In the genomic region with DNA sequence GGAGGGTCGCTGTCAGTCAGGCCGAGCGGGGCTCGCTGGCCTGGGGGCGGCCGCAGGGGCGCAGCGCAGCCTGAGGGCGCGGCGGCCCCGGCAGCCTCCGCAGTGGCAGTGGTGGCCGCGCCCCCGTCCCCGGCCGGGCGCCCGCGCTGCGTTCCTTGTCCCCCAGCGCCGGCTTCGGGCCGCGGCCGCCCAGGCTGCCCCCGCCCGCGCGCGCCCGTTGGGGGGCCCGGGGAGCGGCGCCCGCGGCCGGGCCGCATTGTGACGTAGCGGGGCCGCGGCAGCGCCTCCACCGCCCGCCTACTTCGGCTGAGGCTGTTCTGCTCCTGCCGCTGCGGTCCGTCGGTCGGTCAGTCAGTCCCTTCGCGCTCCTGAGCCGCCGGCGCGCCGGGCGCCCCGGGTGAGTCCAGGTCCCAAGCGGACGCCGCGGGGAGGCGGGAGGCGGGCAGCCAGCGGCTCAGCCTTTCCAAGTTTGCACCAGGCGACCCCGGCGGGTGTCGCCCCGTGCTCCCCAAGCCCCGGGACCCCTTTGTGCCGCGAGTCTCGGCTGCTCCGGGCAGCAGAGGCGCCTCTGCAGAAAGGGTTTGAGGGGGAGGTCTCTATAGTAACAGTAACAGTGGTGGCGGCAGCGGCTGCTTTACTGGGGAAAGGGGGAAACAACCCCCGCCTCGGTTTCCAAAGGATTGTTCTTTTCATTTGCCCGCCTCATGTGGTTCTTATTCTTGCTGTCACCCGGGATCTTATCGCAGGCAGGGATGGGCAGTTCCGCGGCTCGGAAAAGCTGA, we compare ENCODE assay signal across 8 cellular contexts. TPM values are rescaled to one million over a fixed set of nuclear protein-coding genes. Genes with fewer than 3 reads are reported as not detected.
DNase-seq lines count a peak whose midpoint lies in the region; ATAC-seq and TF ChIP-seq lines count a peak whose summit lies in the region.

A gene (plus strand): TSS at position 350 of the 782 bp plus-strand sequence. CDS start 78,898 bp downstream, outside the sequence.

- H3K9me3 Mint-ChIP-seq in naive thymus-derived CD4-positive, alpha-beta T cell, result peaks cover 0 to 14% (median 5%) of the 10 kb centered on the region in 11 donors

- no peaks in the 10 kb centered on the region for H3K4me1 ChIP-seq in naive thymus-derived CD4-positive, alpha-beta T cell (ENCODE audit: control insufficient read depth in 2 of 2, insufficient read depth in 2 of 2, low read length in 2 of 2)

- DNase-seq in NCI-H1436 (lab: John Stamatoyannopoulos, UW) (peak; percentile 28), NCI-H1436 treated with DMSO at 0.1 percent for 48 hours (lab: John Stamatoyannopoulos, UW) (no peak), T-helper 17 cell (no peak), fibroblast of pulmonary artery (ENCODE audit: low read depth) (peak; percentile 36)
- no peak for DNase-seq in naive thymus-derived CD4-positive, alpha-beta T cell

- H3K4me3 Mint-ChIP-seq in T-helper 17 cell, result peak within 1 kb of the TSS; percentile 19
- H3K4me3 Mint-ChIP-seq in naive thymus-derived CD4-positive, alpha-beta T cell, result peak within 1 kb of the TSS in 9 of 10 donors; percentile 14 to 69 (median 52)

- intact Hi-C loops in naive thymus-derived CD4-positive, alpha-beta T cell (cut with micrococcal nuclease), result no loop called here

- POLR2A ChIA-PET in naive thymus-derived CD4-positive, alpha-beta T cell (lab: Charles Lee), result no interaction called here

- H3K27ac Mint-ChIP-seq in T-helper 17 cell, result no peak within 1 kb of the TSS
- peak within 1 kb of the TSS in 1 of 9 donors; percentile 32 for H3K27ac Mint-ChIP-seq in naive thymus-derived CD4-positive, alpha-beta T cell

- ATAC-seq in HG02798 (IDR thresholded peaks at IDR 0.05; ENCODE audit: poor library complexity, unreplicated experiment) (peak; percentile 62), T-helper 17 cell (no peak), GM18867 (IDR thresholded peaks at IDR 0.05; ENCODE audit: unreplicated experiment) (no peak), GM18873 (IDR thresholded peaks at IDR 0.05; ENCODE audit: low FRiP score, unreplicated experiment) (no peak)
- ATAC-seq in naive thymus-derived CD4-positive, alpha-beta T cell, result peak; percentile 40

- H3K36me3 Mint-ChIP-seq in T-helper 17 cell (ENCODE audit: low read depth), result peaks cover 2% of the 10 kb centered on the region
- peaks cover 0 to 2% (median 0%) of the 10 kb centered on the region in 5 donors for H3K36me3 Mint-ChIP-seq in naive thymus-derived CD4-positive, alpha-beta T cell

- no peak within 1 kb of the TSS for H3K27ac ChIP-seq in naive thymus-derived CD4-positive, alpha-beta T cell (ENCODE audit: low read depth, low read length)

- peaks cover 0 to 13% of the 10 kb centered on the region in 2 donors for H3K27me3 ChIP-seq in naive thymus-derived CD4-positive, alpha-beta T cell (ENCODE audit: control insufficient read depth in 2 of 2, insufficient read depth in 2 of 2, low read length in 2 of 2)

- TF ChIP-seq CTCF in fibroblast of pulmonary artery (IDR thresholded peaks at IDR 0.05; ENCODE audit: low read length, missing control alignments), result no peak

- peak within 1 kb of the TSS; percentile 62 for H3K4me3 ChIP-seq in fibroblast of pulmonary artery (replicated peaks; ENCODE audit: low read depth, low read length)
- H3K4me3 ChIP-seq in naive thymus-derived CD4-positive, alpha-beta T cell (ENCODE audit: low read length), result no peak within 1 kb of the TSS

- H3K27me3 Mint-ChIP-seq in T-helper 17 cell, result peaks cover 47% of the 10 kb centered on the region
- H3K27me3 Mint-ChIP-seq in naive thymus-derived CD4-positive, alpha-beta T cell, result peaks cover 49 to 66% (median 63%) of the 10 kb centered on the region in 5 donors

- no peaks in the 10 kb centered on the region for H3K4me1 Mint-ChIP-seq in T-helper 17 cell
- H3K4me1 Mint-ChIP-seq in naive thymus-derived CD4-positive, alpha-beta T cell, result peaks cover 0 to 14% (median 4%) of the 10 kb centered on the region in 7 donors

- H3K9me3 ChIP-seq in T-helper 17 cell (ENCODE audit: control insufficient read depth, low read length, poor library complexity, severe bottlenecking), result no peaks in the 10 kb centered on the region
- no peaks in the 10 kb centered on the region for H3K9me3 ChIP-seq in naive thymus-derived CD4-positive, alpha-beta T cell (ENCODE audit: control insufficient read depth in 2 of 3, low read length in 3 of 3)

- no peaks in the 10 kb centered on the region for H3K36me3 ChIP-seq in naive thymus-derived CD4-positive, alpha-beta T cell (ENCODE audit: control insufficient read depth in 2 of 3, insufficient read depth in 3 of 3, low read length in 3 of 3)

- CTCF ChIA-PET in naive thymus-derived CD4-positive, alpha-beta T cell (lab: Charles Lee), result no interaction called here

RNA-seq across cellular contexts. Expression of the gene that starts here (rescaled TPM):
- not detected for total RNA-seq in T-helper 17 cell
- under 1 TPM in 1 of 5 experiments, not detected in 4; 0.17 TPM for total RNA-seq in naive thymus-derived CD4-positive, alpha-beta T cell
- polyA plus RNA-seq in naive thymus-derived CD4-positive, alpha-beta T cell, result not detected

Comparison
In these comparisons a context has a peak if more than half of its experiments do, and no peak if none do; other contexts are left out.
1. DNase-seq: peak in NCI-H1436 (single experiment) and fibroblast of pulmonary artery (single experiment); none in NCI-H1436 treated with DMSO at 0.1 percent for 48 hours (single experiment), T-helper 17 cell (0 of 3) and naive thymus-derived CD4-positive, alpha-beta T cell (0 of 9).
2. Peak in ATAC-seq in naive thymus-derived CD4-positive, alpha-beta T cell; RNA of the gene not detected or under 1 TPM.